ENCODE assay signal across 1 cellular context in the genomic region with DNA sequence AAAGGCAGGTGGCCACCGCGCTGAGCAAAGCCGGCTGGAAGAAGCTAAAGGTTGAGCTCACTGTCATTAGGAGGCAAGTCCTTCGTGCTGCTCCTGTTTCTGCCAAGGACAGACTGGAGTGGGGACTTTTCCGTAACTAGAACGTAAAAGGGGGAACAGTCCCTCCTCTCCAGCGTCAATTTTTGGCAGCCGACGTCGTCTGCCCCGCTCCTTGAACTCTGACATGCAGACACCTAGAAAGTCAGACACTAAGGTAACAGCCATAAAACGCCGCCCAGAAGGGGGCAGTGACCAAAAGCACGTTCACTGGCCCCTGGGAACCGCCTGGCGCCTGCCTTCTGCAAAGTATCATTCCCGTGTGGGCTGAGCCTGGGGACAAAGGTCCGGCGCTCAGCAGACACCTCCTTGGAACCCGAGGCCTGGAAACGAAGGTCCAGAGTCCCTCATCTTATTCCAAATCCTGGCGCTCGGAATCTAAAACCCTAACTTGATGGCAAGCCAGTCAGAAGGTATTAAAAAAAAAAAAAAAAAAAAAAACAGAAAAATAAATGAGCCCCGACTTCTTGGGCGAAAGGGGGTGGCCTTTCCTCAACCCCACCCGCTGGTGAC.
TF ChIP-seq lines count a peak whose summit lies in the region.

No MANE protein-coding gene starts in this region.

TF ChIP-seq in K562, 482 proteins besides CTCF, POLR2A, EP300 and RAD21 (continued from another document and continues in another):
- TF ChIP-seq, protein P1, sequence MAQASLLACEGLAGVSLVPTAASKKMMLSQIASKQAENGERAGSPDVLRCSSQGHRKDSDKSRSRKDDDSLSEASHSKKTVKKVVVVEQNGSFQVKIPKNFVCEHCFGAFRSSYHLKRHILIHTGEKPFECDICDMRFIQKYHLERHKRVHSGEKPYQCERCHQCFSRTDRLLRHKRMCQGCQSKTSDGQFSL (CRISPR knock-in tag; IDR thresholded peaks at IDR 0.05), result no peak
- TF ChIP-seq, protein P1 (tag; IDR thresholded peaks at IDR 0.05), result no peak
- 0 out of 2 replicates have a peak, but pooled peaks have one; percentile 6 for TF ChIP-seq PKNOX1 (IDR thresholded peaks at IDR 0.05)
- TF ChIP-seq JUN (IDR thresholded peaks at IDR 0.05; ENCODE audit: borderline replicate concordance, low read depth, low read length), result no peak
- TF ChIP-seq JUN (CRISPR knock-in tag; IDR thresholded peaks at IDR 0.05; ENCODE audit: borderline replicate concordance), result no peak
- TF ChIP-seq PATZ1 (CRISPR knock-in tag; IDR thresholded peaks at IDR 0.05; ENCODE audit: borderline replicate concordance), result no peak
- TF ChIP-seq, protein P2, sequence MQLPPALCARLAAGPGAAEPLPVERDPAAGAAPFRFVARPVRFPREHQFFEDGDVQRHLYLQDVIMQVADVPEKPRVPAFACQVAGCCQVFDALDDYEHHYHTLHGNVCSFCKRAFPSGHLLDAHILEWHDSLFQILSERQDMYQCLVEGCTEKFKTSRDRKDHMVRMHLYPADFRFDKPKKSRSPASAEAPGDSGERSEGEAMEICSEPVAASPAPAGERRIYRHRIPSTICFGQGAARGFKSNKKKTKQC (CRISPR knock-in tag; IDR thresholded peaks at IDR 0.05), result 0 out of 2 replicates have a peak, but pooled peaks have one; percentile 38
- TF ChIP-seq C11orf30 (IDR thresholded peaks at IDR 0.05; ENCODE audit: low read depth), result no peak
- TF ChIP-seq PHTF2 (CRISPR knock-in tag; IDR thresholded peaks at IDR 0.05), result no peak
- no peak for TF ChIP-seq POLR2AphosphoS2 (IDR thresholded peaks at IDR 0.05; ENCODE audit: low read length)
- TF ChIP-seq NBN (IDR thresholded peaks at IDR 0.05; ENCODE audit: low read depth), result 0 out of 2 replicates have a peak, but pooled peaks have one; percentile 50
- TF ChIP-seq SMARCE1 (IDR thresholded peaks at IDR 0.05), result peak; percentile 60; the same call in 1 of the 2 replicates
- TF ChIP-seq YY1 (IDR thresholded peaks at IDR 0.05; ENCODE audit: borderline replicate concordance in 1 of 3, control insufficient read depth in 1 of 3, extremely low read depth in 1 of 3, insufficient read depth in 3 of 3, insufficient read length in 1 of 3, insufficient replicate concordance in 2 of 3, low read depth in 1 of 3, low read length in 2 of 3), result peak in 2 of 3 experiments; percentile 23 to 36
- peak; percentile 82; the same call in 1 of the 2 replicates for TF ChIP-seq JUND (IDR thresholded peaks at IDR 0.05; ENCODE audit: borderline replicate concordance, low read depth, low read length)
- no peak for TF ChIP-seq JUND (tag; IDR thresholded peaks at IDR 0.05; ENCODE audit: borderline replicate concordance, low read depth, low read length)
- no peak for TF ChIP-seq ZNF707 (CRISPR knock-in tag; conservative IDR thresholded peaks at IDR 0.05)
- no peak for TF ChIP-seq MCM2 (IDR thresholded peaks at IDR 0.05; ENCODE audit: low read depth)
- TF ChIP-seq ZBTB5 (IDR thresholded peaks at IDR 0.05), result no peak
- TF ChIP-seq BCOR (IDR thresholded peaks at IDR 0.05), result peak; percentile 38; the same call in 1 of the 2 replicates
- no peak for TF ChIP-seq ATF2 (CRISPR knock-in tag; IDR thresholded peaks at IDR 0.05)
- TF ChIP-seq XRCC5 (IDR thresholded peaks at IDR 0.05; ENCODE audit: low read depth, low read length), result 0 out of 2 replicates have a peak, but pooled peaks have one; percentile 51
- TF ChIP-seq ZFP36 (IDR thresholded peaks at IDR 0.05; ENCODE audit: low read depth, low read length, partially characterized antibody), result no peak
- no peak for TF ChIP-seq MAFK (IDR thresholded peaks at IDR 0.05; ENCODE audit: low read length)
- no peak for TF ChIP-seq LARP7 (IDR thresholded peaks at IDR 0.05)
- TF ChIP-seq DPF2 (IDR thresholded peaks at IDR 0.05), result peak; percentile 65; the same call in 1 of the 2 replicates
- TF ChIP-seq CREM (IDR thresholded peaks at IDR 0.05; ENCODE audit: low read depth), result peak; percentile 11; the same call in 1 of the 2 replicates
- TF ChIP-seq, protein P3, sequence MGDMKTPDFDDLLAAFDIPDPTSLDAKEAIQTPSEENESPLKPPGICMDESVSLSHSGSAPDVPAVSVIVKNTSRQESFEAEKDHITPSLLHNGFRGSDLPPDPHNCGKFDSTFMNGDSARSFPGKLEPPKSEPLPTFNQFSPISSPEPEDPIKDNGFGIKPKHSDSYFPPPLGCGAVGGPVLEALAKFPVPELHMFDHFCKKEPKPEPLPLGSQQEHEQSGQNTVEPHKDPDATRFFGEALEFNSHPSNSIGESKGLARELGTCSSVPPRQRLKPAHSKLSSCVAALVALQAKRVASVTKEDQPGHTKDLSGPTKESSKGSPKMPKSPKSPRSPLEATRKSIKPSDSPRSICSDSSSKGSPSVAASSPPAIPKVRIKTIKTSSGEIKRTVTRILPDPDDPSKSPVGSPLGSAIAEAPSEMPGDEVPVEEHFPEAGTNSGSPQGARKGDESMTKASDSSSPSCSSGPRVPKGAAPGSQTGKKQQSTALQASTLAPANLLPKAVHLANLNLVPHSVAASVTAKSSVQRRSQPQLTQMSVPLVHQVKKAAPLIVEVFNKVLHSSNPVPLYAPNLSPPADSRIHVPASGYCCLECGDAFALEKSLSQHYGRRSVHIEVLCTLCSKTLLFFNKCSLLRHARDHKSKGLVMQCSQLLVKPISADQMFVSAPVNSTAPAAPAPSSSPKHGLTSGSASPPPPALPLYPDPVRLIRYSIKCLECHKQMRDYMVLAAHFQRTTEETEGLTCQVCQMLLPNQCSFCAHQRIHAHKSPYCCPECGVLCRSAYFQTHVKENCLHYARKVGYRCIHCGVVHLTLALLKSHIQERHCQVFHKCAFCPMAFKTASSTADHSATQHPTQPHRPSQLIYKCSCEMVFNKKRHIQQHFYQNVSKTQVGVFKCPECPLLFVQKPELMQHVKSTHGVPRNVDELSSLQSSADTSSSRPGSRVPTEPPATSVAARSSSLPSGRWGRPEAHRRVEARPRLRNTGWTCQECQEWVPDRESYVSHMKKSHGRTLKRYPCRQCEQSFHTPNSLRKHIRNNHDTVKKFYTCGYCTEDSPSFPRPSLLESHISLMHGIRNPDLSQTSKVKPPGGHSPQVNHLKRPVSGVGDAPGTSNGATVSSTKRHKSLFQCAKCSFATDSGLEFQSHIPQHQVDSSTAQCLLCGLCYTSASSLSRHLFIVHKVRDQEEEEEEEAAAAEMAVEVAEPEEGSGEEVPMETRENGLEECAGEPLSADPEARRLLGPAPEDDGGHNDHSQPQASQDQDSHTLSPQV (IDR thresholded peaks at IDR 0.05), result no peak
- TF ChIP-seq CBX1 (IDR thresholded peaks at IDR 0.05; ENCODE audit: low read depth), result no peak
- no peak for TF ChIP-seq ZNF444 (CRISPR knock-in tag; IDR thresholded peaks at IDR 0.05)
- TF ChIP-seq THRAP3 (IDR thresholded peaks at IDR 0.05; ENCODE audit: borderline replicate concordance), result no peak
- TF ChIP-seq ESRRB (CRISPR knock-in tag; IDR thresholded peaks at IDR 0.05; ENCODE audit: borderline replicate concordance), result no peak
- TF ChIP-seq MAZ (CRISPR knock-in tag; conservative IDR thresholded peaks at IDR 0.05 in 1 of 2, IDR thresholded peaks at IDR 0.05 in 1 of 2), result peak in 1 of 2 experiments; percentile 77; a peak in 1 of 4 replicates
- no peak for TF ChIP-seq CBFA2T3 (IDR thresholded peaks at IDR 0.05)
- TF ChIP-seq TARDBP (IDR thresholded peaks at IDR 0.05), result no peak
- peak; percentile 83 for TF ChIP-seq ATF3 (IDR thresholded peaks at IDR 0.05)
- TF ChIP-seq ATF3 (CRISPR knock-in tag; conservative IDR thresholded peaks at IDR 0.05), result no peak
- TF ChIP-seq ZEB2 (IDR thresholded peaks at IDR 0.05), result 0 out of 2 replicates have a peak, but pooled peaks have one; percentile 50
- TF ChIP-seq ZBTB7A (IDR thresholded peaks at IDR 0.05; ENCODE audit: borderline replicate concordance, control insufficient read depth, low read depth, low read length), result peak; percentile 52; the same call in 1 of the 2 replicates
- no peak for TF ChIP-seq POLR2H (tag; IDR thresholded peaks at IDR 0.05; ENCODE audit: low read depth)
- TF ChIP-seq KAT8 (IDR thresholded peaks at IDR 0.05; ENCODE audit: low read depth), result no peak
- TF ChIP-seq NR2C2 (CRISPR knock-in tag; IDR thresholded peaks at IDR 0.05), result no peak
- peak; percentile 72 for TF ChIP-seq NR2C2 (tag; IDR thresholded peaks at IDR 0.05)
- TF ChIP-seq NRF1 (conservative IDR thresholded peaks at IDR 0.05 in 1 of 2, IDR thresholded peaks at IDR 0.05 in 1 of 2), result peak; percentile 22 to 37; a peak in 1 of 4 replicates
- no peak for TF ChIP-seq KLF1 (tag; IDR thresholded peaks at IDR 0.05)
- no peak for TF ChIP-seq MCM3 (IDR thresholded peaks at IDR 0.05)
- no peak for TF ChIP-seq RAD51 (IDR thresholded peaks at IDR 0.05; ENCODE audit: borderline replicate concordance, low read depth)
- no peak for TF ChIP-seq PHB (CRISPR knock-in tag; IDR thresholded peaks at IDR 0.05)
- no peak for TF ChIP-seq ETS2 (tag; IDR thresholded peaks at IDR 0.05; ENCODE audit: borderline replicate concordance, poor library complexity, severe bottlenecking)
- no peak for TF ChIP-seq ZNF224 (CRISPR knock-in tag; IDR thresholded peaks at IDR 0.05)
